In the genomic region with DNA sequence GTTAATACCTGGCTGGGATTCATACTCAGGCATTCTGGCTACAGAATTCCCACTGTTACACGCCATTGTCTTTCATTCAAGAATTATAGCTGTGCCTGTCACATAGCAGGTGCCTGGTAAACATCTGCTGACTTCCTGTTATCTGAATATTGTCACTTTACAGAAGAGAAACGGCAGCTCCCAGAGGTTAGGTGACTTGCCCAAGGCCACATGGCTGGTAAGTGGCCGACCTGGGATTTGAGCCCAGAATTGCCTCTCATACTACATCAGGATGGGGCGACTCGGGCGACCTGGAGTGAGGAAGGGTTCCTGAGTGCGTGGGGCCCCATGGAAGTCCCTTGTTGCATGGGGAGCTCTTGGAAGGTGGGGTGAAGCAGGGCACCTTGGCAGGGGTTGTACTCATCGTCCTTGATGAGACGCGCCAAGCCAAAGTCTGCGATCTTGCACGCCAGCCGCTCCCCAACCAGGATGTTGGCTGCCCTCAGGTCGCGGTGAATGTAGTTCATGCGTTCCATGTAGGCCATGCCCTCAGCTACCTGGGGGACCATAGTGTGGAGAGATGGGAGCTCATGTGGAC, we compare ENCODE assay signal across 2 cellular contexts.
TF ChIP-seq lines count a peak whose summit lies in the region.

No MANE protein-coding gene starts in this region.

TF ChIP-seq in GM23338, 12 proteins besides CTCF, POLR2A, EP300 and RAD21 (continues in another document):
- TF ChIP-seq, protein P1, sequence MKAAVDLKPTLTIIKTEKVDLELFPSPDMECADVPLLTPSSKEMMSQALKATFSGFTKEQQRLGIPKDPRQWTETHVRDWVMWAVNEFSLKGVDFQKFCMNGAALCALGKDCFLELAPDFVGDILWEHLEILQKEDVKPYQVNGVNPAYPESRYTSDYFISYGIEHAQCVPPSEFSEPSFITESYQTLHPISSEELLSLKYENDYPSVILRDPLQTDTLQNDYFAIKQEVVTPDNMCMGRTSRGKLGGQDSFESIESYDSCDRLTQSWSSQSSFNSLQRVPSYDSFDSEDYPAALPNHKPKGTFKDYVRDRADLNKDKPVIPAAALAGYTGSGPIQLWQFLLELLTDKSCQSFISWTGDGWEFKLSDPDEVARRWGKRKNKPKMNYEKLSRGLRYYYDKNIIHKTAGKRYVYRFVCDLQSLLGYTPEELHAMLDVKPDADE (IDR thresholded peaks at IDR 0.05) = no peak
- TF ChIP-seq JUNB (IDR thresholded peaks at IDR 0.05; ENCODE audit: unreplicated experiment) (no peak), NANOG (IDR thresholded peaks at IDR 0.05; ENCODE audit: borderline replicate concordance) (no peak), EZH2phosphoT487 (IDR thresholded peaks at IDR 0.05; ENCODE audit: unreplicated experiment) (no peak), STAT1 (IDR thresholded peaks at IDR 0.05; ENCODE audit: unreplicated experiment) (no peak), CREB1 (CRISPR knock-in tag; IDR thresholded peaks at IDR 0.05; ENCODE audit: low read depth) (no peak), ZNF114 (CRISPR knock-in tag; IDR thresholded peaks at IDR 0.05) (no peak), POLR2AphosphoS5 (IDR thresholded peaks at IDR 0.05; ENCODE audit: low read depth) (no peak), EZH2 (IDR thresholded peaks at IDR 0.05; ENCODE audit: low read depth, unreplicated experiment) (no peak), ZNF331 (CRISPR knock-in tag; IDR thresholded peaks at IDR 0.05; ENCODE audit: low read depth) (no peak)
- TF ChIP-seq, protein P2, sequence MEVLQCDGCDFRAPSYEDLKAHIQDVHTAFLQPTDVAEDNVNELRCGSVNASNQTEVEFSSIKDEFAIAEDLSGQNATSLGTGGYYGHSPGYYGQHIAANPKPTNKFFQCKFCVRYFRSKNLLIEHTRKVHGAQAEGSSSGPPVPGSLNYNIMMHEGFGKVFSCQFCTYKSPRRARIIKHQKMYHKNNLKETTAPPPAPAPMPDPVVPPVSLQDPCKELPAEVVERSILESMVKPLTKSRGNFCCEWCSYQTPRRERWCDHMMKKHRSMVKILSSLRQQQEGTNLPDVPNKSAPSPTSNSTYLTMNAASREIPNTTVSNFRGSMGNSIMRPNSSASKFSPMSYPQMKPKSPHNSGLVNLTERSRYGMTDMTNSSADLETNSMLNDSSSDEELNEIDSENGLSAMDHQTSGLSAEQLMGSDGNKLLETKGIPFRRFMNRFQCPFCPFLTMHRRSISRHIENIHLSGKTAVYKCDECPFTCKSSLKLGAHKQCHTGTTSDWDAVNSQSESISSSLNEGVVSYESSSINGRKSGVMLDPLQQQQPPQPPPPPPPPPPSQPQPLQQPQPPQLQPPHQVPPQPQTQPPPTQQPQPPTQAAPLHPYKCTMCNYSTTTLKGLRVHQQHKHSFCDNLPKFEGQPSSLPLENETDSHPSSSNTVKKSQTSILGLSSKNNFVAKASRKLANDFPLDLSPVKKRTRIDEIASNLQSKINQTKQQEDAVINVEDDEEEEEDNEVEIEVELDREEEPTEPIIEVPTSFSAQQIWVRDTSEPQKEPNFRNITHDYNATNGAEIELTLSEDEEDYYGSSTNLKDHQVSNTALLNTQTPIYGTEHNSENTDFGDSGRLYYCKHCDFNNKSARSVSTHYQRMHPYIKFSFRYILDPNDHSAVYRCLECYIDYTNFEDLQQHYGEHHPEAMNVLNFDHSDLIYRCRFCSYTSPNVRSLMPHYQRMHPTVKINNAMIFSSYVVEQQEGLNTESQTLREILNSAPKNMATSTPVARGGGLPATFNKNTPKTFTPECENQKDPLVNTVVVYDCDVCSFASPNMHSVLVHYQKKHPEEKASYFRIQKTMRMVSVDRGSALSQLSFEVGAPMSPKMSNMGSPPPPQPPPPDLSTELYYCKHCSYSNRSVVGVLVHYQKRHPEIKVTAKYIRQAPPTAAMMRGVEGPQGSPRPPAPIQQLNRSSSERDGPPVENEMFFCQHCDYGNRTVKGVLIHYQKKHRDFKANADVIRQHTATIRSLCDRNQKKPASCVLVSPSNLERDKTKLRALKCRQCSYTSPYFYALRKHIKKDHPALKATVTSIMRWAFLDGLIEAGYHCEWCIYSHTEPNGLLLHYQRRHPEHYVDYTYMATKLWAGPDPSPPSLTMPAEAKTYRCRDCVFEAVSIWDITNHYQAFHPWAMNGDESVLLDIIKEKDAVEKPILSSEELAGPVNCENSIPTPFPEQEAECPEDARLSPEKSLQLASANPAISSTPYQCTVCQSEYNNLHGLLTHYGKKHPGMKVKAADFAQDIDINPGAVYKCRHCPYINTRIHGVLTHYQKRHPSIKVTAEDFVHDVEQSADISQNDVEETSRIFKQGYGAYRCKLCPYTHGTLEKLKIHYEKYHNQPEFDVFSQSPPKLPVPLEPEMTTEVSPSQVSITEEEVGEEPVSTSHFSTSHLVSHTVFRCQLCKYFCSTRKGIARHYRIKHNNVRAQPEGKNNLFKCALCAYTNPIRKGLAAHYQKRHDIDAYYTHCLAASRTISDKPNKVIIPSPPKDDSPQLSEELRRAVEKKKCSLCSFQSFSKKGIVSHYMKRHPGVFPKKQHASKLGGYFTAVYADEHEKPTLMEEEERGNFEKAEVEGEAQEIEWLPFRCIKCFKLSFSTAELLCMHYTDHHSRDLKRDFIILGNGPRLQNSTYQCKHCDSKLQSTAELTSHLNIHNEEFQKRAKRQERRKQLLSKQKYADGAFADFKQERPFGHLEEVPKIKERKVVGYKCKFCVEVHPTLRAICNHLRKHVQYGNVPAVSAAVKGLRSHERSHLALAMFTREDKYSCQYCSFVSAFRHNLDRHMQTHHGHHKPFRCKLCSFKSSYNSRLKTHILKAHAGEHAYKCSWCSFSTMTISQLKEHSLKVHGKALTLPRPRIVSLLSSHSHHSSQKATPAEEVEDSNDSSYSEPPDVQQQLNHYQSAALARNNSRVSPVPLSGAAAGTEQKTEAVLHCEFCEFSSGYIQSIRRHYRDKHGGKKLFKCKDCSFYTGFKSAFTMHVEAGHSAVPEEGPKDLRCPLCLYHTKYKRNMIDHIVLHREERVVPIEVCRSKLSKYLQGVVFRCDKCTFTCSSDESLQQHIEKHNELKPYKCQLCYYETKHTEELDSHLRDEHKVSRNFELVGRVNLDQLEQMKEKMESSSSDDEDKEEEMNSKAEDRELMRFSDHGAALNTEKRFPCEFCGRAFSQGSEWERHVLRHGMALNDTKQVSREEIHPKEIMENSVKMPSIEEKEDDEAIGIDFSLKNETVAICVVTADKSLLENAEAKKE (CRISPR knock-in tag; IDR thresholded peaks at IDR 0.05) = no peak

TF ChIP-seq in K562, 482 proteins besides CTCF, POLR2A, EP300 and RAD21:
- TF ChIP-seq ZSCAN32 (CRISPR knock-in tag; IDR thresholded peaks at IDR 0.05) = no peak
- no peak for TF ChIP-seq POLR2B (IDR thresholded peaks at IDR 0.05; ENCODE audit: low read depth, partially characterized antibody)
- no peak for TF ChIP-seq ZNF445 (CRISPR knock-in tag; IDR thresholded peaks at IDR 0.05; ENCODE audit: low read depth)
- TF ChIP-seq EGR1 (conservative IDR thresholded peaks at IDR 0.05) = no peak
- TF ChIP-seq HNRNPH1 (optimal IDR thresholded peaks at IDR 0.05; ENCODE audit: low read depth, low read length) = no peak
- TF ChIP-seq, protein P3, sequence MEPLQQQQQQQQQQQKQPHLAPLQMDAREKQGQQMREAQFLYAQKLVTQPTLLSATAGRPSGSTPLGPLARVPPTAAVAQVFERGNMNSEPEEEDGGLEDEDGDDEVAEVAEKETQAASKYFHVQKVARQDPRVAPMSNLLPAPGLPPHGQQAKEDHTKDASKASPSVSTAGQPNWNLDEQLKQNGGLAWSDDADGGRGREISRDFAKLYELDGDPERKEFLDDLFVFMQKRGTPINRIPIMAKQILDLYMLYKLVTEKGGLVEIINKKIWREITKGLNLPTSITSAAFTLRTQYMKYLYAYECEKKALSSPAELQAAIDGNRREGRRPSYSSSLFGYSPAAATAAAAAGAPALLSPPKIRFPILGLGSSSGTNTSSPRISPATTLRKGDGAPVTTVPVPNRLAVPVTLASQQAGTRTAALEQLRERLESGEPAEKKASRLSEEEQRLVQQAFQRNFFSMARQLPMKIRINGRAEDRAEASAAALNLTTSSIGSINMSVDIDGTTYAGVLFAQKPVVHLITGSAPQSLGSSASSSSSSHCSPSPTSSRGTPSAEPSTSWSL (CRISPR knock-in tag; IDR thresholded peaks at IDR 0.05; ENCODE audit: borderline replicate concordance) = peak; percentile 81; the same call in 1 of the 2 replicates
- TF ChIP-seq, protein P4, sequence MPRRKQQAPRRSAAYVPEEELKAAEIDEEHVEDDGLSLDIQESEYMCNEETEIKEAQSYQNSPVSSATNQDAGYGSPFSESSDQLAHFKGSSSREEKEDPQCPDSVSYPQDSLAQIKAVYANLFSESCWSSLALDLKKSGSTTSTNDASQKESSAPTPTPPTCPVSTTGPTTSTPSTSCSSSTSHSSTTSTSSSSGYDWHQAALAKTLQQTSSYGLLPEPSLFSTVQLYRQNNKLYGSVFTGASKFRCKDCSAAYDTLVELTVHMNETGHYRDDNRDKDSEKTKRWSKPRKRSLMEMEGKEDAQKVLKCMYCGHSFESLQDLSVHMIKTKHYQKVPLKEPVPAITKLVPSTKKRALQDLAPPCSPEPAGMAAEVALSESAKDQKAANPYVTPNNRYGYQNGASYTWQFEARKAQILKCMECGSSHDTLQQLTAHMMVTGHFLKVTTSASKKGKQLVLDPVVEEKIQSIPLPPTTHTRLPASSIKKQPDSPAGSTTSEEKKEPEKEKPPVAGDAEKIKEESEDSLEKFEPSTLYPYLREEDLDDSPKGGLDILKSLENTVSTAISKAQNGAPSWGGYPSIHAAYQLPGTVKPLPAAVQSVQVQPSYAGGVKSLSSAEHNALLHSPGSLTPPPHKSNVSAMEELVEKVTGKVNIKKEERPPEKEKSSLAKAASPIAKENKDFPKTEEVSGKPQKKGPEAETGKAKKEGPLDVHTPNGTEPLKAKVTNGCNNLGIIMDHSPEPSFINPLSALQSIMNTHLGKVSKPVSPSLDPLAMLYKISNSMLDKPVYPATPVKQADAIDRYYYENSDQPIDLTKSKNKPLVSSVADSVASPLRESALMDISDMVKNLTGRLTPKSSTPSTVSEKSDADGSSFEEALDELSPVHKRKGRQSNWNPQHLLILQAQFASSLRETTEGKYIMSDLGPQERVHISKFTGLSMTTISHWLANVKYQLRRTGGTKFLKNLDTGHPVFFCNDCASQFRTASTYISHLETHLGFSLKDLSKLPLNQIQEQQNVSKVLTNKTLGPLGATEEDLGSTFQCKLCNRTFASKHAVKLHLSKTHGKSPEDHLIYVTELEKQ (CRISPR knock-in tag; IDR thresholded peaks at IDR 0.05) = no peak
- peak; percentile 79 for TF ChIP-seq SMARCA5 (IDR thresholded peaks at IDR 0.05)
- TF ChIP-seq, protein P5, sequence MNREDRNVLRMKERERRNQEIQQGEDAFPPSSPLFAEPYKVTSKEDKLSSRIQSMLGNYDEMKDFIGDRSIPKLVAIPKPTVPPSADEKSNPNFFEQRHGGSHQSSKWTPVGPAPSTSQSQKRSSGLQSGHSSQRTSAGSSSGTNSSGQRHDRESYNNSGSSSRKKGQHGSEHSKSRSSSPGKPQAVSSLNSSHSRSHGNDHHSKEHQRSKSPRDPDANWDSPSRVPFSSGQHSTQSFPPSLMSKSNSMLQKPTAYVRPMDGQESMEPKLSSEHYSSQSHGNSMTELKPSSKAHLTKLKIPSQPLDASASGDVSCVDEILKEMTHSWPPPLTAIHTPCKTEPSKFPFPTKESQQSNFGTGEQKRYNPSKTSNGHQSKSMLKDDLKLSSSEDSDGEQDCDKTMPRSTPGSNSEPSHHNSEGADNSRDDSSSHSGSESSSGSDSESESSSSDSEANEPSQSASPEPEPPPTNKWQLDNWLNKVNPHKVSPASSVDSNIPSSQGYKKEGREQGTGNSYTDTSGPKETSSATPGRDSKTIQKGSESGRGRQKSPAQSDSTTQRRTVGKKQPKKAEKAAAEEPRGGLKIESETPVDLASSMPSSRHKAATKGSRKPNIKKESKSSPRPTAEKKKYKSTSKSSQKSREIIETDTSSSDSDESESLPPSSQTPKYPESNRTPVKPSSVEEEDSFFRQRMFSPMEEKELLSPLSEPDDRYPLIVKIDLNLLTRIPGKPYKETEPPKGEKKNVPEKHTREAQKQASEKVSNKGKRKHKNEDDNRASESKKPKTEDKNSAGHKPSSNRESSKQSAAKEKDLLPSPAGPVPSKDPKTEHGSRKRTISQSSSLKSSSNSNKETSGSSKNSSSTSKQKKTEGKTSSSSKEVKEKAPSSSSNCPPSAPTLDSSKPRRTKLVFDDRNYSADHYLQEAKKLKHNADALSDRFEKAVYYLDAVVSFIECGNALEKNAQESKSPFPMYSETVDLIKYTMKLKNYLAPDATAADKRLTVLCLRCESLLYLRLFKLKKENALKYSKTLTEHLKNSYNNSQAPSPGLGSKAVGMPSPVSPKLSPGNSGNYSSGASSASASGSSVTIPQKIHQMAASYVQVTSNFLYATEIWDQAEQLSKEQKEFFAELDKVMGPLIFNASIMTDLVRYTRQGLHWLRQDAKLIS (CRISPR knock-in tag; IDR thresholded peaks at IDR 0.05) = no peak
- no peak for TF ChIP-seq YBX1 (IDR thresholded peaks at IDR 0.05)
